10 cellular contexts compared by ENCODE assay signal in the genomic region with DNA sequence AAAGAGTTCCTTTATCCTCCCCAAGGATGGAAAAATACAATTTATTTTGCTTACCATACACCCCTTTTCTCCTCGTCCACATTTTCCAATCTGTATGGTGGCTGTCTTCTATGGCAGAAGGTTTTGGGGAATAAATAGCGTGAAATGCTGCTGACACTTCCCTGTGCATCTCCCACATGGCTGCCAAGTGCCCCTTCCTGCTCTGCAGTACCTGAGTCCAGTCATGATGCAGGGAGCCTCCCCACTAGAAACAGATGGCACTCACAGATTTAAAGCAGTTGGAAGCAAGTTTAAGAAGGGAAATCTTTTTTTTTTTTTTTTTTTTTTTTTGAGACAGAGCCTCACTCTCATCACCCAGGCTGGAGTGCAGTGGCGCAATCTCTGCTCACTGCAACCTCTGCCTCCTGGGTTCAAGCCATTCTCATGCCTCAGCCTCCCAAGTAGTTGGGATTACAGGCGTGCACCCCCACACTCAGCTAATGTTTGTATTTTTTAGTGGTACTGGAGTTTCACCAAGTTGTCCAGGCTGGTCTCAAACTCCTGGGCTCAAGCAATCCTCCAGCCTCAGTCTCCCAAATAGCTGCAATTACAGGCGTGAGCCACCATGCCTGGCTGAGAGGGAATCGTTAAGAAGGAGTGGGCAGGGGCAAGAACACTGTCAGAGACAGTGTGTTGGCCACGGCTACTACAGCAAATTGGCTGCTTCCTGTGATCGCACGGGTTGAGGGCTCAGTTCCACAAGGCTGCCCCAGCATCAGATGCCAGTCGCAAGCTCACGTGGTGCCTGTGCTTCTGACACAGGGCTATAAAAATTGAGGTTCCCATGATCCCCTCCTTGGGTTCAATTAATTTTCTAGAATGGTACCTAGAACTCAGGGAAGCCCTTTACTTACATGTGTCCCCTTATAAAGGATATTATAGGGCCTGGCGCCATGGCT. TPM values are rescaled to one million over a fixed set of nuclear protein-coding genes. Genes with fewer than 3 reads are reported as not detected.
A peak's percentile ranks its signal among the peaks of the same experiment; 100 is the strongest.
DNase-seq lines count a peak whose midpoint lies in the region; ATAC-seq and TF ChIP-seq lines count a peak whose summit lies in the region.
"Had no signal": no experiment of that assay in that cellular context is flagged by ENCODE, and none has a peak within 500 bp of the region (broad histone marks: within the 10 kb centered on the region; RNA-seq: fewer than 3 reads in every experiment).

No MANE protein-coding gene starts in this region.

- peaks cover 0 to 39% (median 5%) of the 10 kb centered on the region in 6 donors for H3K36me3 ChIP-seq in spleen

- no peaks in the 10 kb centered on the region for H3K9me3 ChIP-seq in spleen

- TF ChIP-seq CTCF in spleen (IDR thresholded peaks at IDR 0.05 in 8 of 11, conservative IDR thresholded peaks at IDR 0.05 in 3 of 11) = no peak

- WGBS in spleen, 5 donors = 58 to 66% (median 64%) methylated on average over 12 of the region's 12 CpGs

- H3K27me3 ChIP-seq in spleen (replicated peaks in 1 of 7) = no peaks in the 10 kb centered on the region

- intact Hi-C loops in spleen (cut with DNase I; ENCODE audit: low total_unique reads) = no loop called here

- ATAC-seq in HG02970 (IDR thresholded peaks at IDR 0.05; ENCODE audit: low FRiP score, unreplicated experiment) (no peak), GM19397 (IDR thresholded peaks at IDR 0.05; ENCODE audit: unreplicated experiment) (no peak)

- DNase-seq in DMS 273 (lab: John Stamatoyannopoulos, UW; ENCODE audit: unreplicated experiment) (peak; percentile 45), DMS 273 treated with DMSO at 0.1 percent for 48 hours (lab: John Stamatoyannopoulos, UW) (no peak), foreskin melanocyte (peak; percentile 49), spleen (peak; percentile 92), SHP77 treated with DMSO at 0.1 percent for 48 hours (lab: John Stamatoyannopoulos, UW) (no peak)
- DNase-seq: activated CD4-positive, alpha-beta T cell treated with anti-CD3 and anti-CD28 coated beads, Interleukin-2, amount 50 U/mL, for 4 hours had no signal

- H3K4me3 ChIP-seq in spleen = peak overlapping the region in 1 of 8 donors; percentile 61
- H3K4me3 ChIP-seq: SK-N-MC had no signal

- peaks cover 12 to 84% (median 69%) of the 10 kb centered on the region in 6 donors for H3K4me1 ChIP-seq in spleen

- peak; percentile 21; the same call in 1 of the 2 replicates for TF ChIP-seq POLR2A in Raji (IDR thresholded peaks at IDR 0.05; ENCODE audit: insufficient read depth, low read depth, low read length)
- peak in 1 of 3 donors; percentile 18 for TF ChIP-seq POLR2A in spleen (IDR thresholded peaks at IDR 0.05)

- H3K27ac ChIP-seq in spleen = peak overlapping the region; percentile 82 to 97 (median 92)
- H3K27ac ChIP-seq: SK-N-MC had no signal

RNA-seq across cellular contexts. Expression of gene PILRA, which starts 5.3 kb away (rescaled TPM):
- total RNA-seq in spleen = 10 to 100 TPM; 19.8 to 61.1 (median 30.9) TPM
- polyA plus RNA-seq in spleen = 10 to 100 TPM in 2 of 3 donors, 1 to 10 TPM in 1; 5.8 to 18.8 (median 11.7) TPM

RNA-seq across cellular contexts. Expression of gene PILRB, which starts 10.0 kb away (rescaled TPM):
- total RNA-seq in spleen = 100 to 1,000 TPM in 2 of 7 donors, 10 to 100 TPM in 5; 66.2 to 114 (median 70.5) TPM
- 10 to 100 TPM; 56.8 to 97.5 (median 95.0) TPM for polyA plus RNA-seq in spleen

Comparison
In these comparisons a context has a peak if more than half of its experiments do, and no peak if none do; other contexts are left out.
1. DNase-seq: peak in DMS 273 (single experiment), foreskin melanocyte (single experiment) and spleen (single experiment); none in DMS 273 treated with DMSO at 0.1 percent for 48 hours (single experiment) and SHP77 treated with DMSO at 0.1 percent for 48 hours (single experiment).